ENCODE assay signal across 32 cellular contexts in the genomic region with DNA sequence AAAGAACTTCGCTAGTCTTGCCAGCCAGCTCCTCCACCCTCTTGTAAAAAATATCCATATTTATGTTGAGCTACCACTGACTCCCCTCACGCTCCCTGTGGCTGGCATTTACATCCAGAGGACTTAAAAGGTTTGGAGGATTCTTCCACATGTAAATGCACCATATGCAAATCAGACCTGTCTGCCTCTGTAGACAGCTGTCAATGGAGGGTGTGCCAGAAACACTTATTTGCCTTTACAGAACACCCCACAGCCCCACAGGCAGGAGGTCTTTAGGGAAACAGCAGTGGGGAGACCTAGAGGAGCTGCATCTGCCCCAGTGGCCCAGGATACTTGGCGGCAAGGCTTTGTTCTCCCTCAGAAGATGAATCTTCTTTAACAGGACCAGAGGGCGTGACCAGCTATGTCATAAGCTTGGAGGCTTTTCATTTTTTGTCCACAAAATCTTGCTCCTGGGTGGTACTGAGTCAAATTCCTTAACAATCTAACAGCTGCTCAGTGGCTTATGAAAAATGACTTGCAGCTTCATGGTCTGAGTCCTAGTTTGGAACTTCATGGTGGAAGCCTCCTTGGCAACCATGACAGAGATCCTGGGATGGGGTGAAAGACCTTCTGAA.
"Had no signal": no experiment of that assay in that cellular context is flagged by ENCODE, and none has a peak within 500 bp of the region (broad histone marks: within the 10 kb centered on the region; RNA-seq: fewer than 3 reads in every experiment).

No MANE protein-coding gene starts in this region.

- H3K4me3 ChIP-seq: ascending aorta, left ventricle myocardium inferior, lung, mucosa of descending colon, pancreas, psoas muscle, sigmoid colon, smooth muscle cell, upper lobe of left lung had no signal

- H3K36me3 ChIP-seq: ascending aorta, brain microvascular endothelial cell, left ventricle myocardium inferior, pancreas, sigmoid colon, upper lobe of left lung had no signal

- ATAC-seq: effector memory CD8-positive, alpha-beta T cell; mucosa of descending colon; pancreas; psoas muscle; stimulated activated memory B cell treated with anti-CD40 and anti-IgM and Interleukin-4, amounts not matched to agents 10 μg/mL and 1 μg/mL and 100 μg/mL, for 72 hours; stimulated activated naive CD8-positive, alpha-beta T cell treated with anti-CD3 and anti-CD28 coated beads, Interleukin-15, amount 100 ng/mL, for 72 hours had no signal

- H3K27ac ChIP-seq: ascending aorta, brain microvascular endothelial cell, left ventricle myocardium inferior, pancreas, psoas muscle, sigmoid colon, upper lobe of left lung had no signal

- H3K27me3 ChIP-seq: ascending aorta, brain microvascular endothelial cell, pancreas, sigmoid colon, upper lobe of left lung had no signal

- H3K9me3 ChIP-seq: ascending aorta, left ventricle myocardium inferior, mucosa of descending colon, pancreas, psoas muscle, sigmoid colon, upper lobe of left lung had no signal

- H3K4me2 ChIP-seq: smooth muscle cell had no signal

- DNase-seq: activated CD4-positive, alpha-beta T cell treated with anti-CD3 and anti-CD28 coated beads for 4 hours; activated CD4-positive, alpha-beta T cell treated with anti-CD3 and anti-CD28 coated beads, Interleukin-2, amount 50 U/mL, for 48 hours; activated CD8-positive, alpha-beta memory T cell treated with anti-CD3 and anti-CD28 coated beads for 24 hours; activated effector memory CD4-positive, alpha-beta T cell treated with Interleukin-2 at 50 U/mL for 16 hours; activated naive CD4-positive, alpha-beta T cell treated with anti-CD3 and anti-CD28 coated beads for 36 hours; activated naive CD8-positive, alpha-beta T cell treated with anti-CD3 and anti-CD28 coated beads for 36 hours; brain microvascular endothelial cell; cortex of kidney; effector memory CD8-positive, alpha-beta T cell; erythroblast; foreskin melanocyte; glutamatergic neuron; islet precursor cell; left ventricle myocardium inferior; mesendoderm; mucosa of descending colon; nephron progenitor cell; nucleus accumbens; pancreas; psoas muscle; sigmoid colon; stimulated activated CD4-positive, alpha-beta T cell treated with anti-CD3 and anti-CD28 coated beads, Interleukin-1b, Interleukin-23, amount 100 ng/mL, for 48 hours; stimulated activated CD4-positive, alpha-beta T cell treated with anti-CD3 and anti-CD28 coated beads, Interleukin-4, amount 100 ng/mL, for 4 hours; stimulated activated CD8-positive, alpha-beta memory T cell treated with anti-CD3 and anti-CD28 coated beads, Interleukin-4, amount 100 ng/mL, for 48 hours; stimulated activated naive CD8-positive, alpha-beta T cell treated with anti-CD3 and anti-CD28 coated beads, Interleukin-15, amount 100 ng/mL, for 72 hours; substantia nigra; T-helper 1 cell; upper lobe of left lung had no signal

- H3K4me1 ChIP-seq: ascending aorta, left ventricle myocardium inferior, pancreas, psoas muscle, sigmoid colon, upper lobe of left lung had no signal
